In genomic region chr6:134052776-134053120, GRCh38 we compare ENCODE assay signal across 8 cellular contexts. TPM values are rescaled to one million over a fixed set of nuclear protein-coding genes. Genes with fewer than 3 reads are reported as not detected.
DNase-seq lines count a peak whose midpoint lies in the region; ATAC-seq and TF ChIP-seq lines count a peak whose summit lies in the region.

No MANE protein-coding gene starts in this region.

- H3K36me3 Mint-ChIP-seq in activated naive CD4-positive, alpha-beta T cell treated with anti-CD3 and anti-CD28 coated beads, Interleukin-2, amount 10 ng/mL, durations not matched to agents 7 days and 5 days: no peaks in the 10 kb centered on the region
- H3K36me3 Mint-ChIP-seq in activated naive CD4-positive, alpha-beta T cell treated with anti-CD3 and anti-CD28 coated beads, Interleukin-2, amount 50 U/mL, for 72 hours: no peaks in the 10 kb centered on the region
- no peaks in the 10 kb centered on the region for H3K36me3 Mint-ChIP-seq in type B pancreatic cell

- H3K36me3 ChIP-seq in ascending aorta (no peaks in the 10 kb centered on the region), lower lobe of right lung (no peaks in the 10 kb centered on the region)

- H3K4me3 ChIP-seq in ascending aorta (peak overlapping the region; percentile 68 to 71), lower lobe of right lung (peak overlapping the region; percentile 64)

- no peak for DNase-seq in activated naive CD4-positive, alpha-beta T cell treated with anti-CD3 and anti-CD28 coated beads, Interleukin-2, amount 10 ng/mL, durations not matched to agents 7 days and 5 days
- DNase-seq in activated naive CD4-positive, alpha-beta T cell treated with anti-CD3 and anti-CD28 coated beads, Interleukin-2, amount 50 U/mL, for 72 hours (ENCODE audit: low spot score in 2 of 2): no peak
- DNase-seq in ascending aorta (ENCODE audit: low spot score in 2 of 2) (no peak), lower lobe of right lung (no peak), type B pancreatic cell (ENCODE audit: extremely low spot score, unreplicated experiment) (no peak), hippocampal formation (lab: John Stamatoyannopoulos, UW) (no peak)
- no peak for DNase-seq in activated effector memory CD4-positive, alpha-beta T cell treated with Interleukin-2 at 50 U/mL for 16 hours

- H3K4me1 ChIP-seq in ascending aorta (peaks cover 0 to 7% of the 10 kb centered on the region in 2 donors), lower lobe of right lung (peaks cover 10% of the 10 kb centered on the region)

- H3K27ac ChIP-seq in ascending aorta: peak overlapping the region; percentile 74 to 86
- H3K27ac ChIP-seq in lower lobe of right lung: peak overlapping the region; percentile 79

- peaks cover 7% of the 10 kb centered on the region for H3K4me1 Mint-ChIP-seq in activated naive CD4-positive, alpha-beta T cell treated with anti-CD3 and anti-CD28 coated beads, Interleukin-2, amount 10 ng/mL, durations not matched to agents 7 days and 5 days
- peaks cover 25% of the 10 kb centered on the region for H3K4me1 Mint-ChIP-seq in type B pancreatic cell (ENCODE audit: unreplicated experiment)

- no peaks in the 10 kb centered on the region for H3K27me3 ChIP-seq in ascending aorta
- no peaks in the 10 kb centered on the region for H3K27me3 ChIP-seq in lower lobe of right lung (ENCODE audit: low read depth)

- CTCF ChIA-PET in activated naive CD4-positive, alpha-beta T cell treated with anti-CD3 and anti-CD28 coated beads, Interleukin-2, amount 10 ng/mL, durations not matched to agents 7 days and 5 days (lab: Charles Lee): interaction anchor here (0.5 to 4.0 kb wide), 3 partner anchors 12 to 129 kb away, joined by 3 to 29 read pairs (median 5); no protein-coding TSS in a partner anchor

- intact Hi-C loops in ascending aorta (cut with DNase I) (loop anchor here (2.0 to 10.0 kb wide), 2 partner anchors 100 to 278 kb away; partner anchors contain the start of gene TBPL1), lower lobe of right lung (cut with DNase I) (loop anchor here (10.0 kb wide), 1 partner anchor 78 kb away; no protein-coding TSS in a partner anchor)

- ATAC-seq in activated naive CD4-positive, alpha-beta T cell treated with anti-CD3 and anti-CD28 coated beads, Interleukin-2, amount 50 U/mL, for 72 hours: no peak
- ATAC-seq in lower lobe of right lung (no peak), HG02840 (IDR thresholded peaks at IDR 0.05; ENCODE audit: low FRiP score, unreplicated experiment) (no peak)

- H3K27me3 Mint-ChIP-seq in activated naive CD4-positive, alpha-beta T cell treated with anti-CD3 and anti-CD28 coated beads, Interleukin-2, amount 10 ng/mL, durations not matched to agents 7 days and 5 days: peaks cover 26% of the 10 kb centered on the region
- no peaks in the 10 kb centered on the region for H3K27me3 Mint-ChIP-seq in type B pancreatic cell

- H3K27ac Mint-ChIP-seq in activated naive CD4-positive, alpha-beta T cell treated with anti-CD3 and anti-CD28 coated beads, Interleukin-2, amount 10 ng/mL, durations not matched to agents 7 days and 5 days: no peak overlapping the region
- H3K27ac Mint-ChIP-seq in activated naive CD4-positive, alpha-beta T cell treated with anti-CD3 and anti-CD28 coated beads, Interleukin-2, amount 50 U/mL, for 72 hours: peak overlapping the region in 1 of 2 donors; percentile 73
- H3K27ac Mint-ChIP-seq in type B pancreatic cell: peak overlapping the region; percentile 83

- H3K4me3 Mint-ChIP-seq in activated naive CD4-positive, alpha-beta T cell treated with anti-CD3 and anti-CD28 coated beads, Interleukin-2, amount 10 ng/mL, durations not matched to agents 7 days and 5 days: peak overlapping the region; percentile 72
- H3K4me3 Mint-ChIP-seq in type B pancreatic cell: peak overlapping the region; percentile 90

- no peaks in the 10 kb centered on the region for H3K9me3 Mint-ChIP-seq in activated naive CD4-positive, alpha-beta T cell treated with anti-CD3 and anti-CD28 coated beads, Interleukin-2, amount 10 ng/mL, durations not matched to agents 7 days and 5 days
- H3K9me3 Mint-ChIP-seq in activated naive CD4-positive, alpha-beta T cell treated with anti-CD3 and anti-CD28 coated beads, Interleukin-2, amount 50 U/mL, for 72 hours: no peaks in the 10 kb centered on the region
- no peaks in the 10 kb centered on the region for H3K9me3 Mint-ChIP-seq in type B pancreatic cell

- TF ChIP-seq CTCF in ascending aorta (IDR thresholded peaks at IDR 0.05) (no peak), lower lobe of right lung (IDR thresholded peaks at IDR 0.05) (no peak), type B pancreatic cell (conservative IDR thresholded peaks at IDR 0.05) (no peak)

- H3K9me3 ChIP-seq in ascending aorta (no peaks in the 10 kb centered on the region), lower lobe of right lung (no peaks in the 10 kb centered on the region)

RNA-seq across cellular contexts. Expression of gene SLC2A12, which starts 0.3 kb away (rescaled TPM):
- under 1 TPM; 0.18 to 0.51 TPM for total RNA-seq in activated naive CD4-positive, alpha-beta T cell treated with anti-CD3 and anti-CD28 coated beads, Interleukin-2, amount 50 U/mL, for 72 hours
- not detected for total RNA-seq in ascending aorta
- 6.6 TPM for total RNA-seq in lower lobe of right lung
- total RNA-seq in type B pancreatic cell (ENCODE audit: low replicate concordance): 2.7 and 5.5 TPM in 2 replicates
